22 cellular contexts compared by ENCODE assay signal in the genomic region with DNA sequence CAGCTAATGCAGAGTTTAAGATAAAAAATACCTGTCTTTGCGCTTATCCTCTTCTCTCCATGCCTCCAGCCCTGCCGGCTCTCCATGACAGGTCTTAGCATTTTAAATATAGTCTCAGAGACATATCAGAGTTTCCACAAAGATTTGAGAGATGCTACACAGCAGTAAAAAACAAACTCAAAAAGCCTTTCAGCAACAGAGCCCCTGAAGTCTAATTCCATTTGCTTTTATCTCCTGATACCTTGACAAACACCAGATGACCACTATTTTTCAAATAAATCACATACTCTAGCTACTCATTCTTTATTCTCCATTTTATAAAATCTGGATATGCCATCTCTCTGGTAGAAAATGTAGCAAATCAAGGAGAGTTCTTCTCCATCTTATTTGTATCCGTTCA.
"Had no signal": no experiment of that assay in that cellular context is flagged by ENCODE, and none has a peak within 500 bp of the region (broad histone marks: within the 10 kb centered on the region; RNA-seq: fewer than 3 reads in every experiment).

No MANE protein-coding gene starts in this region.

- H3K9me3 Mint-ChIP-seq: mesothelial cell of epicardium; naive thymus-derived CD8-positive, alpha-beta T cell had no signal

- H3K4me1 ChIP-seq: esophagus squamous epithelium, gastrocnemius medialis, heart right ventricle, left lung, lower lobe of right lung had no signal

- H3K27ac Mint-ChIP-seq: mesothelial cell of epicardium; naive thymus-derived CD8-positive, alpha-beta T cell had no signal

- H3K36me3 Mint-ChIP-seq: mesothelial cell of epicardium; naive B cell; naive thymus-derived CD8-positive, alpha-beta T cell had no signal

- H3K36me3 ChIP-seq: esophagus squamous epithelium, gastrocnemius medialis, heart right ventricle, left lung, lower lobe of right lung had no signal

- H3K27me3 ChIP-seq: dorsolateral prefrontal cortex, esophagus squamous epithelium, gastrocnemius medialis, heart right ventricle, left lung had no signal

- DNase-seq: dermis blood vessel endothelial cell; dorsolateral prefrontal cortex; effector CD4-positive, alpha-beta T cell; effector memory CD4-positive, alpha-beta T cell; esophagus squamous epithelium; foreskin fibroblast; foreskin melanocyte; gastrocnemius medialis; glutamatergic neuron; head of caudate nucleus; heart right ventricle; hippocampal formation; left cardiac atrium; left lung; left ventricle myocardium superior; lower lobe of right lung; mesenchymal stem cell; mucosa of descending colon; naive B cell; naive thymus-derived CD8-positive, alpha-beta T cell had no signal

- H3K27ac ChIP-seq: coronary artery, dorsolateral prefrontal cortex, esophagus squamous epithelium, gastrocnemius medialis, heart right ventricle, left lung, lower lobe of right lung had no signal

- H3K9me3 ChIP-seq: esophagus squamous epithelium, gastrocnemius medialis, heart right ventricle, left lung, lower lobe of right lung, mucosa of descending colon had no signal

- H3K4me3 ChIP-seq: coronary artery, dorsolateral prefrontal cortex, esophagus squamous epithelium, gastrocnemius medialis, heart right ventricle, left lung, lower lobe of right lung, mucosa of descending colon had no signal

- H3K4me1 Mint-ChIP-seq: naive B cell; naive thymus-derived CD8-positive, alpha-beta T cell had no signal

- H3K4me3 Mint-ChIP-seq: mesothelial cell of epicardium; naive B cell; naive thymus-derived CD8-positive, alpha-beta T cell had no signal
